37 cellular contexts compared by ENCODE assay signal in the genomic region with DNA sequence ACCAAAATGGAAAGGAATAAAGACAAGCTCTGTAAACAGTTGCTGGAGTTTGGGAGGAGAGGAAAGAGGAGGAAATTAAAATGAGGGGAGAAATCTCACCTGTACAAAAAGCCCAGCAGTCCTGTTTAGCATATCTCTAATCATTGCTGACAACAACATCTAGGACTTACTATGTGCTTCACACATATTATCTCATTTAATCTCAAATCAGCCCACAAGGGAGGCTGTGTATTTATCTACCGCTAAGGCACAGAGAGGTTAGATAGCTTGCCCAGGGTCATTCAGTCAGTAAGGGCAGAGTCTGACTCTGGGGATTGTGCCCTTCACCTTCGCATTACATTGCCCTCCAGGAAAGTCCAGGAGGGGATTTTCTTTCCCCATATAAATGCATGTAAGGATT.
"Had no signal": no experiment of that assay in that cellular context is flagged by ENCODE, and none has a peak within 500 bp of the region (broad histone marks: within the 10 kb centered on the region; RNA-seq: fewer than 3 reads in every experiment).

No MANE protein-coding gene starts in this region.

- H3K36me3 Mint-ChIP-seq: activated CD4-positive, alpha-beta memory T cell treated with anti-CD3 and anti-CD28 coated beads for 36 hours; activated naive CD4-positive, alpha-beta T cell treated with anti-CD3 and anti-CD28 coated beads, Interleukin-2, amount 50 U/mL, for 72 hours; activated naive CD8-positive, alpha-beta T cell treated with anti-CD3 and anti-CD28 coated beads for 36 hours; brain had no signal

- H3K4me3 ChIP-seq: adrenal gland, cardiac muscle cell had no signal

- H3K27ac Mint-ChIP-seq: activated B cell treated with CpG ODN at 0.5 μM for 24 hours; activated CD4-positive, alpha-beta memory T cell treated with anti-CD3 and anti-CD28 coated beads for 36 hours; activated CD4-positive, alpha-beta T cell treated with anti-CD3 and anti-CD28 coated beads, Interleukin-2, amount 10 ng/mL, durations not matched to agents 24 days and 14 days; activated CD8-positive, alpha-beta T cell treated with anti-CD3 and anti-CD28 coated beads for 36 hours; activated naive CD4-positive, alpha-beta T cell treated with anti-CD3 and anti-CD28 coated beads for 36 hours; activated naive CD4-positive, alpha-beta T cell treated with anti-CD3 and anti-CD28 coated beads, Interleukin-2, amount 50 U/mL, for 72 hours; activated naive CD8-positive, alpha-beta T cell treated with anti-CD3 and anti-CD28 coated beads for 36 hours; activated T-cell treated with anti-CD3 and anti-CD28 coated beads, Interleukin-2, amount 50 U/mL, for 72 hours; activated T-helper 1 cell treated with anti-CD3 and anti-CD28 coated beads, Interleukin-12 subunit alpha, Interleukin-12 subunit beta, Interleukin-2, Interleukin-4 antibody, amounts not matched to agents 30 ng/mL and 10 ng/mL and 1 ng/mL, durations not matched to agents 14 hours and 24 hours and 36 hours; activated T-helper 17 cell treated with anti-CD3 and anti-CD28 coated beads, Interleukin-2, amount 50 U/mL, for 72 hours; brain; T-helper 1 cell treated with Interleukin-12 subunit alpha and Interleukin-12 subunit beta and Interleukin-4 antibody, amounts not matched to agents 30 μg/mL and 1 μg/mL, for 36 hours; T-helper 2 cell treated with Interferon-gamma antibody and Interleukin-4, amounts not matched to agents 5 μg/mL and 100 μg/mL, for 36 hours had no signal

- H3K9me3 ChIP-seq: adrenal gland had no signal

- H3K27ac ChIP-seq: adrenal gland, cardiac muscle cell, VCaP had no signal

- ATAC-seq: activated CD8-positive, alpha-beta T cell treated with anti-CD3 and anti-CD28 coated beads for 36 hours; activated naive CD4-positive, alpha-beta T cell treated with anti-CD3 and anti-CD28 coated beads, Interleukin-2, amount 50 U/mL, for 72 hours; activated T-cell treated with anti-CD3 and anti-CD28 coated beads, Interleukin-2, amount 50 U/mL, for 4 hours; activated T-cell treated with anti-CD3 and anti-CD28 coated beads, Interleukin-2, amount 50 U/mL, for 72 hours; activated T-helper 17 cell treated with anti-CD3 and anti-CD28 coated beads, Interleukin-2, amount 50 U/mL, for 72 hours had no signal

- DNase-seq: activated B cell treated with CpG ODN at 0.5 μM for 24 hours; activated CD4-positive, alpha-beta memory T cell treated with anti-CD3 and anti-CD28 coated beads for 36 hours; activated CD4-positive, alpha-beta T cell treated with anti-CD3 and anti-CD28 coated beads for 4 hours; activated CD4-positive, alpha-beta T cell treated with anti-CD3 and anti-CD28 coated beads, Interleukin-2, amount 10 ng/mL, durations not matched to agents 24 days and 14 days; activated CD4-positive, alpha-beta T cell treated with anti-CD3 and anti-CD28 coated beads, Interleukin-2, amount 50 U/mL, for 1 hour; activated CD4-positive, alpha-beta T cell treated with anti-CD3 and anti-CD28 coated beads, Interleukin-2, amount 50 U/mL, for 4 hours; activated CD4-positive, CD25-positive, alpha-beta regulatory T cell treated with anti-CD3 and anti-CD28 coated beads, Interleukin-2, amount 50 U/mL, for 72 hours; activated CD8-positive, alpha-beta memory T cell treated with anti-CD3 and anti-CD28 coated beads, Interleukin-2, amount 50 U/mL, for 4 hours; activated CD8-positive, alpha-beta T cell treated with anti-CD3 and anti-CD28 coated beads for 36 hours; activated effector memory CD4-positive, alpha-beta T cell treated with anti-CD3 and anti-CD28 coated beads, Interleukin-2, amount 50 U/mL, for 16 hours; activated gamma-delta T cell treated with Interleukin-2 at 50 U/mL for 16 hours; activated naive CD4-positive, alpha-beta T cell; activated naive CD4-positive, alpha-beta T cell treated with anti-CD3 and anti-CD28 coated beads for 36 hours; activated naive CD4-positive, alpha-beta T cell treated with anti-CD3 and anti-CD28 coated beads, Interleukin-2, amount 50 U/mL, for 16 hours; activated naive CD8-positive, alpha-beta T cell treated with anti-CD3 and anti-CD28 coated beads for 36 hours; activated T-cell treated with anti-CD3 and anti-CD28 coated beads for 4 hours; activated T-cell treated with anti-CD3 and anti-CD28 coated beads, Interleukin-2, amount 50 U/mL, for 1 hour; activated T-cell treated with anti-CD3 and anti-CD28 coated beads, Interleukin-2, amount 50 U/mL, for 4 hours; activated T-cell treated with anti-CD3 and anti-CD28 coated beads, Interleukin-2, amount 50 U/mL, for 72 hours; adrenal gland; amniotic stem cell; aorta; caudate nucleus; cerebellar nuclear complex; T-helper 1 cell; T-helper 9 cell had no signal

- H3K27me3 ChIP-seq: adrenal gland, cardiac muscle cell had no signal

- H3K4me3 Mint-ChIP-seq: activated B cell treated with CpG ODN at 0.5 μM for 24 hours; activated CD4-positive, alpha-beta memory T cell treated with anti-CD3 and anti-CD28 coated beads for 36 hours; activated CD4-positive, alpha-beta T cell treated with anti-CD3 and anti-CD28 coated beads, Interleukin-2, amount 10 ng/mL, durations not matched to agents 24 days and 14 days; activated CD8-positive, alpha-beta T cell treated with anti-CD3 and anti-CD28 coated beads for 36 hours; activated naive CD4-positive, alpha-beta T cell treated with anti-CD3 and anti-CD28 coated beads for 36 hours; activated naive CD8-positive, alpha-beta T cell treated with anti-CD3 and anti-CD28 coated beads for 36 hours; activated T-cell treated with anti-CD3 and anti-CD28 coated beads, Interleukin-2, amount 50 U/mL, for 4 hours; activated T-cell treated with anti-CD3 and anti-CD28 coated beads, Interleukin-2, amount 50 U/mL, for 72 hours; activated T-helper 1 cell treated with anti-CD3 and anti-CD28 coated beads, Interleukin-12 subunit alpha, Interleukin-12 subunit beta, Interleukin-2, Interleukin-4 antibody, amounts not matched to agents 30 ng/mL and 10 ng/mL and 1 ng/mL, durations not matched to agents 14 hours and 24 hours and 36 hours; activated T-helper 17 cell treated with anti-CD3 and anti-CD28 coated beads, Interleukin-2, amount 50 U/mL, for 72 hours; brain; central memory CD8-positive, alpha-beta T cell; T-helper 1 cell treated with Interleukin-12 subunit alpha and Interleukin-12 subunit beta and Interleukin-4 antibody, amounts not matched to agents 30 μg/mL and 1 μg/mL, for 36 hours; T-helper 2 cell treated with Interferon-gamma antibody and Interleukin-4, amounts not matched to agents 5 μg/mL and 100 μg/mL, for 36 hours had no signal

- H3K36me3 ChIP-seq: adrenal gland, cardiac muscle cell had no signal

- H3K9me3 Mint-ChIP-seq: activated B cell treated with CpG ODN at 0.5 μM for 24 hours; activated CD4-positive, alpha-beta memory T cell treated with anti-CD3 and anti-CD28 coated beads for 36 hours; activated CD4-positive, alpha-beta T cell treated with anti-CD3 and anti-CD28 coated beads, Interleukin-2, amount 10 ng/mL, durations not matched to agents 24 days and 14 days; activated CD8-positive, alpha-beta T cell treated with anti-CD3 and anti-CD28 coated beads for 36 hours; activated naive CD4-positive, alpha-beta T cell treated with anti-CD3 and anti-CD28 coated beads for 36 hours; activated naive CD4-positive, alpha-beta T cell treated with anti-CD3 and anti-CD28 coated beads, Interleukin-2, amount 50 U/mL, for 72 hours; activated naive CD8-positive, alpha-beta T cell treated with anti-CD3 and anti-CD28 coated beads for 36 hours; activated T-cell treated with anti-CD3 and anti-CD28 coated beads, Interleukin-2, amount 50 U/mL, for 4 hours; activated T-cell treated with anti-CD3 and anti-CD28 coated beads, Interleukin-2, amount 50 U/mL, for 72 hours; brain; central memory CD8-positive, alpha-beta T cell; T-helper 1 cell treated with Interleukin-12 subunit alpha and Interleukin-12 subunit beta and Interleukin-4 antibody, amounts not matched to agents 30 μg/mL and 1 μg/mL, for 36 hours; T-helper 2 cell treated with Interferon-gamma antibody and Interleukin-4, amounts not matched to agents 5 μg/mL and 100 μg/mL, for 36 hours had no signal

- FAIRE-seq: bronchial epithelial cell, TTC549 had no signal

- H3K27me3 Mint-ChIP-seq: activated B cell treated with CpG ODN at 0.5 μM for 24 hours had no signal

- H3K4me1 Mint-ChIP-seq: central memory CD8-positive, alpha-beta T cell had no signal

- H3K4me1 ChIP-seq: adrenal gland had no signal
